In the genomic region with DNA sequence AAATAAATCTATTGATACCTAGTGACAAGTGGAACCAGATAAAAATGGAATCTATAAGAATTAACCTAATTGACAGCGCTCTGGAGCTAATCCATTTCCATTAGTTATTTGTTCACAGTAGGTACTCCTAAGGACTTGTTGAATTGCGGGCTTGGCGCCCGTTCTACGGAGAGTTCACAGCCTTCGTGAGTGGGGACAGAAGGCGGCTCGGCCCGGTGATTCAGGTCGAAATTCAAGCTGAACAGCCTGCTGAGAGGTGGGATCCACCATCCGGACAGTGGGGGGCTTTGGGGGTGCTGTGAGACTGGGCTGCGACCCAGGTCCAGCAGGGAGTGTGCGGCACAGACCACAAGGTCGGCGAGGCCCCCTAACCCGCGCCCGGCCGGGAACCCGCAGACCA, we compare ENCODE assay signal across 8 cellular contexts. TPM values are rescaled to one million over a fixed set of nuclear protein-coding genes. Genes with fewer than 3 reads are reported as not detected.
DNase-seq lines count a peak whose midpoint lies in the region; ATAC-seq and TF ChIP-seq lines count a peak whose summit lies in the region.

No MANE protein-coding gene starts in this region.

- peak overlapping the region; percentile 80 for H3K4me3 Mint-ChIP-seq in activated T-cell treated with anti-CD3 and anti-CD28 coated beads, Interleukin-2, amount 50 U/mL, for 24 hours
- peak overlapping the region; percentile 90 for H3K4me3 Mint-ChIP-seq in glutamatergic neuron (ENCODE audit: unreplicated experiment)

- peaks cover 32% of the 10 kb centered on the region for H3K4me1 Mint-ChIP-seq in activated T-cell treated with anti-CD3 and anti-CD28 coated beads, Interleukin-2, amount 50 U/mL, for 24 hours (ENCODE audit: low read depth)
- peaks cover 28% of the 10 kb centered on the region for H3K4me1 Mint-ChIP-seq in glutamatergic neuron (ENCODE audit: low read depth, unreplicated experiment)

- H3K36me3 ChIP-seq in KOPT-K1 (ENCODE audit: insufficient read depth, low read length) (no peaks in the 10 kb centered on the region), parathyroid adenoma (ENCODE audit: control insufficient read depth, insufficient read depth, low read length) (no peaks in the 10 kb centered on the region)

- ATAC-seq in HG03378 (IDR thresholded peaks at IDR 0.05; ENCODE audit: unreplicated experiment) (no peak), HG02885 (IDR thresholded peaks at IDR 0.05; ENCODE audit: poor library complexity, unreplicated experiment) (no peak)

- H3K9ac ChIP-seq in parathyroid adenoma = peak overlapping the region; percentile 97

- peak overlapping the region; percentile 94 for H3K27ac ChIP-seq in KOPT-K1 (ENCODE audit: low read depth, low read length, poor library complexity, severe bottlenecking)
- peak overlapping the region; percentile 93 for H3K27ac ChIP-seq in parathyroid adenoma

- peak overlapping the region; percentile 87 for H3K27ac Mint-ChIP-seq in activated T-cell treated with anti-CD3 and anti-CD28 coated beads, Interleukin-2, amount 50 U/mL, for 24 hours
- peak overlapping the region; percentile 79 for H3K27ac Mint-ChIP-seq in glutamatergic neuron (ENCODE audit: unreplicated experiment)

- peak overlapping the region; percentile 98 for H2AFZ ChIP-seq in parathyroid adenoma

- peaks cover 31% of the 10 kb centered on the region for H3K36me3 Mint-ChIP-seq in activated T-cell treated with anti-CD3 and anti-CD28 coated beads, Interleukin-2, amount 50 U/mL, for 24 hours (ENCODE audit: low read depth)
- H3K36me3 Mint-ChIP-seq in glutamatergic neuron (ENCODE audit: unreplicated experiment) = no peaks in the 10 kb centered on the region

- H3K4me1 ChIP-seq in parathyroid adenoma = peaks cover 11% of the 10 kb centered on the region

- TF ChIP-seq CTCF in glutamatergic neuron (IDR thresholded peaks at IDR 0.05; ENCODE audit: partially characterized antibody, unreplicated experiment) (no peak), parathyroid adenoma (IDR thresholded peaks at IDR 0.05) (no peak)

- H3K79me2 ChIP-seq in parathyroid adenoma = peaks cover 26% of the 10 kb centered on the region

- peak; percentile 45 for DNase-seq in DMS 273 (lab: John Stamatoyannopoulos, UW; ENCODE audit: unreplicated experiment)
- DNase-seq in DMS 273 treated with DMSO at 0.1 percent for 48 hours (lab: John Stamatoyannopoulos, UW) = no peak
- no peak for DNase-seq in activated T-cell treated with anti-CD3 and anti-CD28 coated beads, Interleukin-2, amount 50 U/mL, for 24 hours
- peak; percentile 34 for DNase-seq in glutamatergic neuron

- H3K9me3 Mint-ChIP-seq in activated T-cell treated with anti-CD3 and anti-CD28 coated beads, Interleukin-2, amount 50 U/mL, for 24 hours = no peaks in the 10 kb centered on the region
- peaks cover 4% of the 10 kb centered on the region for H3K9me3 Mint-ChIP-seq in glutamatergic neuron (ENCODE audit: unreplicated experiment)

- H3K4me3 ChIP-seq in parathyroid adenoma (ENCODE audit: low read depth, low read length) = peak overlapping the region; percentile 89

- H3K27me3 Mint-ChIP-seq in activated T-cell treated with anti-CD3 and anti-CD28 coated beads, Interleukin-2, amount 50 U/mL, for 24 hours = peaks cover 19% of the 10 kb centered on the region
- peaks cover 2% of the 10 kb centered on the region for H3K27me3 Mint-ChIP-seq in glutamatergic neuron (ENCODE audit: unreplicated experiment)

- H3K9me3 ChIP-seq in KOPT-K1 (ENCODE audit: insufficient read depth, low read length, poor library complexity, severe bottlenecking) = no peaks in the 10 kb centered on the region
- H3K9me3 ChIP-seq in parathyroid adenoma (ENCODE audit: control insufficient read depth, low read length) = no peaks in the 10 kb centered on the region

- H3K4me2 ChIP-seq in parathyroid adenoma (ENCODE audit: low read length) = peak overlapping the region; percentile 77

- no peaks in the 10 kb centered on the region for H3K27me3 ChIP-seq in parathyroid adenoma (ENCODE audit: control insufficient read depth, insufficient read depth, low read length)

RNA-seq across cellular contexts. Expression of a gene that starts 0.8 kb away (rescaled TPM):
- 269 TPM for total RNA-seq in glutamatergic neuron (ENCODE audit: unreplicated experiment)

Comparison
In these comparisons a context has a peak if more than half of its experiments do, and no peak if none do; other contexts are left out.
1. DNase-seq: peak in DMS 273 (single experiment) and glutamatergic neuron (single experiment); none in DMS 273 treated with DMSO at 0.1 percent for 48 hours (single experiment) and activated T-cell treated with anti-CD3 and anti-CD28 coated beads, Interleukin-2, amount 50 U/mL, for 24 hours (single experiment).